ENCODE assay signal across 25 cellular contexts in the genomic region with DNA sequence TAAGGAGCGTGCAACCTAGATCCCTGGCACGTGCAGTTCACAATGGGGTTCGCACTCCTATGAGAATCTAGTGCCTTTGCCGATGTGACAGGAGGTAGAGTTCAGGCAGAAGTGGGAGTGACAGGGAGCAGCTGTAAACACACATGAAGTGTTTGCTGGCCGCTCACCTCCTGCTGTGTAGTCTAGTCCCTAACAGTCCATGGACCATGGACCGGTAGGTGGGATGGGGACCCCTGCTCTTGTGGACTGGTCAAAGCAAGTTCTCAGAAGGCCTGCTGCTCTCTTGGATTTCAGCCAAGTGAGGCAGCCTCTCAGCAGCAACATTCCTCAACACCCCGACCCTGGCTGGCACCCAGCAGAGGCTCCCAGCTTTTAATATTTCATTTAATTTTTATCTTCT.
"Had no signal": no experiment of that assay in that cellular context is flagged by ENCODE, and none has a peak within 500 bp of the region (broad histone marks: within the 10 kb centered on the region; RNA-seq: fewer than 3 reads in every experiment).

No MANE protein-coding gene starts in this region.

- H3K36me3 Mint-ChIP-seq: activated CD4-positive, alpha-beta memory T cell treated with anti-CD3 and anti-CD28 coated beads for 36 hours; activated naive CD4-positive, alpha-beta T cell treated with anti-CD3 and anti-CD28 coated beads, Interleukin-2, amount 10 ng/mL, durations not matched to agents 7 days and 5 days; activated naive CD4-positive, alpha-beta T cell treated with anti-CD3 and anti-CD28 coated beads, Interleukin-2, amount 50 U/mL, for 72 hours; activated naive CD8-positive, alpha-beta T cell treated with anti-CD3 and anti-CD28 coated beads, Interleukin-2, amount 10 ng/mL, durations not matched to agents 7 days and 5 days; brain had no signal

- ATAC-seq: activated CD4-positive, alpha-beta T cell treated with anti-CD3 and anti-CD28 coated beads for 36 hours; activated CD8-positive, alpha-beta T cell treated with anti-CD3 and anti-CD28 coated beads, Interleukin-2, amount 10 ng/mL, durations not matched to agents 7 days and 5 days; activated naive CD4-positive, alpha-beta T cell treated with anti-CD3 and anti-CD28 coated beads, Interleukin-2, amount 50 U/mL, for 72 hours; activated T-cell treated with anti-CD3 and anti-CD28 coated beads, Interleukin-2, amount 50 U/mL, for 72 hours; esophagus mucosa had no signal

- H3K4me1 ChIP-seq: ascending aorta had no signal

- DNase-seq: activated CD4-positive, alpha-beta memory T cell treated with anti-CD3 and anti-CD28 coated beads for 36 hours; activated CD4-positive, alpha-beta T cell treated with anti-CD3 and anti-CD28 coated beads for 36 hours; activated CD4-positive, alpha-beta T cell treated with anti-CD3 and anti-CD28 coated beads, Interleukin-2, amount 10 ng/mL, durations not matched to agents 24 days and 14 days; activated CD4-positive, CD25-positive, alpha-beta regulatory T cell; activated CD4-positive, CD25-positive, alpha-beta regulatory T cell treated with anti-CD3 and anti-CD28 coated beads, Interleukin-2, amount 50 U/mL, for 72 hours; activated CD8-positive, alpha-beta memory T cell treated with anti-CD3 and anti-CD28 coated beads, Interleukin-2, amount 50 U/mL, for 48 hours; activated CD8-positive, alpha-beta T cell treated with anti-CD3 and anti-CD28 coated beads, Interleukin-2, amount 10 ng/mL, durations not matched to agents 7 days and 5 days; activated gamma-delta T cell; activated naive CD4-positive, alpha-beta T cell; activated naive CD4-positive, alpha-beta T cell treated with anti-CD3 and anti-CD28 coated beads, Interleukin-2, amount 10 ng/mL, durations not matched to agents 7 days and 5 days; activated naive CD8-positive, alpha-beta T cell treated with anti-CD3 and anti-CD28 coated beads, Interleukin-2, amount 10 ng/mL, durations not matched to agents 7 days and 5 days; activated T-cell treated with anti-CD3 and anti-CD28 coated beads for 4 hours; activated T-cell treated with anti-CD3 and anti-CD28 coated beads, Interleukin-2, amount 50 U/mL, for 24 hours; activated T-cell treated with anti-CD3 and anti-CD28 coated beads, Interleukin-2, amount 50 U/mL, for 72 hours; cortex of kidney; dermis blood vessel endothelial cell; effector CD8-positive, alpha-beta T cell; endodermal cell; foreskin fibroblast; T-helper 2 cell had no signal

- H3K4me3 Mint-ChIP-seq: activated CD4-positive, alpha-beta memory T cell treated with anti-CD3 and anti-CD28 coated beads for 36 hours; activated CD4-positive, alpha-beta T cell treated with anti-CD3 and anti-CD28 coated beads for 36 hours; activated CD4-positive, alpha-beta T cell treated with anti-CD3 and anti-CD28 coated beads, Interleukin-2, amount 10 ng/mL, durations not matched to agents 24 days and 14 days; activated CD8-positive, alpha-beta T cell treated with anti-CD3 and anti-CD28 coated beads, Interleukin-2, amount 10 ng/mL, durations not matched to agents 7 days and 5 days; activated naive CD4-positive, alpha-beta T cell treated with anti-CD3 and anti-CD28 coated beads, Interleukin-2, amount 10 ng/mL, durations not matched to agents 7 days and 5 days; activated naive CD8-positive, alpha-beta T cell treated with anti-CD3 and anti-CD28 coated beads, Interleukin-2, amount 10 ng/mL, durations not matched to agents 7 days and 5 days; activated T-cell treated with anti-CD3 and anti-CD28 coated beads, Interleukin-2, amount 50 U/mL, for 24 hours; activated T-cell treated with anti-CD3 and anti-CD28 coated beads, Interleukin-2, amount 50 U/mL, for 72 hours; brain; central memory CD8-positive, alpha-beta T cell; endodermal cell had no signal

- H3K4me3 ChIP-seq: ascending aorta had no signal

- H3K27ac ChIP-seq: ascending aorta had no signal

- H3K36me3 ChIP-seq: ascending aorta had no signal

- H3K4me1 Mint-ChIP-seq: activated CD4-positive, alpha-beta T cell treated with anti-CD3 and anti-CD28 coated beads for 36 hours; activated CD4-positive, alpha-beta T cell treated with anti-CD3 and anti-CD28 coated beads, Interleukin-2, amount 10 ng/mL, durations not matched to agents 24 days and 14 days; activated naive CD4-positive, alpha-beta T cell treated with anti-CD3 and anti-CD28 coated beads, Interleukin-2, amount 10 ng/mL, durations not matched to agents 7 days and 5 days; activated naive CD8-positive, alpha-beta T cell treated with anti-CD3 and anti-CD28 coated beads, Interleukin-2, amount 10 ng/mL, durations not matched to agents 7 days and 5 days; central memory CD8-positive, alpha-beta T cell had no signal

- H3K9me3 ChIP-seq: ascending aorta had no signal

- H3K27me3 Mint-ChIP-seq: activated naive CD8-positive, alpha-beta T cell treated with anti-CD3 and anti-CD28 coated beads, Interleukin-2, amount 10 ng/mL, durations not matched to agents 7 days and 5 days; brain had no signal

- H3K27ac Mint-ChIP-seq: activated CD4-positive, alpha-beta memory T cell treated with anti-CD3 and anti-CD28 coated beads for 36 hours; activated CD4-positive, alpha-beta T cell treated with anti-CD3 and anti-CD28 coated beads for 36 hours; activated CD4-positive, alpha-beta T cell treated with anti-CD3 and anti-CD28 coated beads, Interleukin-2, amount 10 ng/mL, durations not matched to agents 24 days and 14 days; activated CD8-positive, alpha-beta T cell treated with anti-CD3 and anti-CD28 coated beads, Interleukin-2, amount 10 ng/mL, durations not matched to agents 7 days and 5 days; activated naive CD4-positive, alpha-beta T cell treated with anti-CD3 and anti-CD28 coated beads, Interleukin-2, amount 10 ng/mL, durations not matched to agents 7 days and 5 days; activated naive CD4-positive, alpha-beta T cell treated with anti-CD3 and anti-CD28 coated beads, Interleukin-2, amount 50 U/mL, for 72 hours; activated naive CD8-positive, alpha-beta T cell treated with anti-CD3 and anti-CD28 coated beads, Interleukin-2, amount 10 ng/mL, durations not matched to agents 7 days and 5 days; activated T-cell treated with anti-CD3 and anti-CD28 coated beads, Interleukin-2, amount 50 U/mL, for 24 hours; activated T-cell treated with anti-CD3 and anti-CD28 coated beads, Interleukin-2, amount 50 U/mL, for 72 hours; brain; endodermal cell had no signal

- H3K9me3 Mint-ChIP-seq: activated CD4-positive, alpha-beta memory T cell treated with anti-CD3 and anti-CD28 coated beads for 36 hours; activated CD4-positive, alpha-beta T cell treated with anti-CD3 and anti-CD28 coated beads, Interleukin-2, amount 10 ng/mL, durations not matched to agents 24 days and 14 days; activated naive CD4-positive, alpha-beta T cell treated with anti-CD3 and anti-CD28 coated beads, Interleukin-2, amount 10 ng/mL, durations not matched to agents 7 days and 5 days; activated naive CD4-positive, alpha-beta T cell treated with anti-CD3 and anti-CD28 coated beads, Interleukin-2, amount 50 U/mL, for 72 hours; activated naive CD8-positive, alpha-beta T cell treated with anti-CD3 and anti-CD28 coated beads, Interleukin-2, amount 10 ng/mL, durations not matched to agents 7 days and 5 days; activated T-cell treated with anti-CD3 and anti-CD28 coated beads, Interleukin-2, amount 50 U/mL, for 24 hours; activated T-cell treated with anti-CD3 and anti-CD28 coated beads, Interleukin-2, amount 50 U/mL, for 72 hours; central memory CD8-positive, alpha-beta T cell had no signal

- H3K27me3 ChIP-seq: ascending aorta had no signal
